11 cellular contexts compared by ENCODE assay signal in the genomic region with DNA sequence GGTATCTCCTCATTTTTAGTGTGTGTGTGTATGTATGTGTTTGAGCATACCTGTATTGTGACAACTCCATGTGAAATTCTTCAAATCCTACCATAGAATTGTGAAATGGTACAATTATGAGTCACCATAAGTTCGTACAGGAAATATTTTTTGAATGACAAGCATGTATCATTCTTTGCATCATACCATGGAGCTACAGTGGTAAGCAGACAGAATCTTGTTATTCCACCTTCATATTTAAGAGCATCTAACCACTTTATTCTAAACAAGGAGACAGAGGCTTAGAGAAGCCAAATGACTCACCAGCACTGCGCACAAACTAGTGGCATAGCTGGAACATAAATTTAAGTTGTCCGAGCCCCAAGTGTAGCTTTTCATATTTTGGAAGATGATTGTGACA. TPM values are rescaled to one million over a fixed set of nuclear protein-coding genes. Genes with fewer than 3 reads are reported as not detected.
A peak's percentile ranks its signal among the peaks of the same experiment; 100 is the strongest.
DNase-seq lines count a peak whose midpoint lies in the region; ATAC-seq, FAIRE-seq and TF ChIP-seq lines count a peak whose summit lies in the region.
"Had no signal": no experiment of that assay in that cellular context is flagged by ENCODE, and none has a peak within 500 bp of the region (broad histone marks: within the 10 kb centered on the region; RNA-seq: fewer than 3 reads in every experiment).

No MANE protein-coding gene starts in this region.

- H3K9me3 ChIP-seq in CD4-positive, CD25-positive, alpha-beta regulatory T cell (ENCODE audit: control insufficient read depth in 2 of 2, low read length in 2 of 2): no peaks in the 10 kb centered on the region
- no peaks in the 10 kb centered on the region for H3K9me3 ChIP-seq in keratinocyte (ENCODE audit: control insufficient read depth, low read depth, low read length)
- H3K9me3 ChIP-seq: tibial nerve had no signal

- no peaks in the 10 kb centered on the region for H4K20me1 ChIP-seq in keratinocyte (ENCODE audit: control insufficient read depth, extremely low read depth, insufficient read depth, low read length)

- no peak overlapping the region for H3K4me3 ChIP-seq in CD4-positive, CD25-positive, alpha-beta regulatory T cell (ENCODE audit: low read depth, low read length)
- H3K4me3 ChIP-seq in keratinocyte (ENCODE audit: control insufficient read depth in 2 of 3, extremely low read depth in 1 of 3, insufficient read depth in 2 of 3, low read depth in 1 of 3, low read length in 3 of 3): no peak overlapping the region
- H3K4me3 ChIP-seq: tibial nerve had no signal

- H3K27me3 ChIP-seq in CD4-positive, CD25-positive, alpha-beta regulatory T cell (ENCODE audit: control insufficient read depth, insufficient read depth, low read length): no peaks in the 10 kb centered on the region
- no peaks in the 10 kb centered on the region for H3K27me3 ChIP-seq in keratinocyte (ENCODE audit: control insufficient read depth, extremely low read depth, insufficient read depth, low read length)
- H3K27me3 ChIP-seq: tibial nerve had no signal

- no peak overlapping the region for H2AFZ ChIP-seq in keratinocyte (ENCODE audit: control insufficient read depth, low read length)

- H3K36me3 ChIP-seq in CD4-positive, CD25-positive, alpha-beta regulatory T cell (ENCODE audit: control insufficient read depth, insufficient read depth, low read length): no peaks in the 10 kb centered on the region
- H3K36me3 ChIP-seq in keratinocyte (ENCODE audit: control insufficient read depth in 2 of 2, extremely low read depth in 1 of 2, insufficient read depth in 2 of 2, low read length in 2 of 2): no peaks in the 10 kb centered on the region
- H3K36me3 ChIP-seq: tibial nerve had no signal

- H3K27ac ChIP-seq in CD4-positive, CD25-positive, alpha-beta regulatory T cell (ENCODE audit: insufficient read depth, low read length, poor library complexity, severe bottlenecking): no peak overlapping the region
- peak overlapping the region; percentile 75 for H3K27ac ChIP-seq in keratinocyte (ENCODE audit: control insufficient read depth, insufficient read depth, low read length)
- H3K27ac ChIP-seq: tibial nerve had no signal

- peak overlapping the region in 2 of 3 donors; percentile 29 to 65 for H3K27ac Mint-ChIP-seq in CD4-positive, CD25-positive, alpha-beta regulatory T cell
- H3K27ac Mint-ChIP-seq in activated T-helper 2 cell treated with anti-CD3 and anti-CD28 coated beads, Interferon-gamma antibody, Interleukin-2, Interleukin-4, amounts not matched to agents 10 μg/mL and 5 μg/mL and 100 μg/mL, durations not matched to agents 14 hours and 24 hours and 36 hours: peak overlapping the region; percentile 67
- H3K27ac Mint-ChIP-seq: activated CD4-positive, alpha-beta T cell treated with anti-CD3 and anti-CD28 coated beads, Interleukin-2, amount 10 ng/mL, durations not matched to agents 7 days and 5 days had no signal

- ATAC-seq in CD4-positive, CD25-positive, alpha-beta regulatory T cell (ENCODE audit: low read depth in 2 of 2): no peak
- peak; percentile 28 for ATAC-seq in HG02610 (IDR thresholded peaks at IDR 0.05; ENCODE audit: unreplicated experiment)
- ATAC-seq: left ventricle myocardium superior had no signal

- peak in 1 of 3 donors; percentile 30 for DNase-seq in CD4-positive, CD25-positive, alpha-beta regulatory T cell
- no peak for DNase-seq in activated T-helper 2 cell treated with anti-CD3 and anti-CD28 coated beads, Interferon-gamma antibody, Interleukin-2, Interleukin-4, amounts not matched to agents 10 μg/mL and 5 μg/mL and 100 μg/mL, durations not matched to agents 14 hours and 24 hours and 36 hours (ENCODE audit: low spot score)
- DNase-seq in keratinocyte (ENCODE audit: low read depth, low spot score): peak; percentile 83
- DNase-seq in T-helper 9 cell: no peak
- no peak for DNase-seq in SHP77 treated with DMSO at 0.1 percent for 48 hours (lab: John Stamatoyannopoulos, UW)
- DNase-seq in stimulated activated naive CD4-positive, alpha-beta T cell (lab: John Stamatoyannopoulos, UW): no peak
- no peak for DNase-seq in HK-2 (ENCODE audit: unreplicated experiment)
- DNase-seq: activated CD4-positive, alpha-beta T cell treated with anti-CD3 and anti-CD28 coated beads, Interleukin-2, amount 10 ng/mL, durations not matched to agents 7 days and 5 days; left ventricle myocardium superior had no signal

- peaks cover 9% of the 10 kb centered on the region for H3K4me1 ChIP-seq in CD4-positive, CD25-positive, alpha-beta regulatory T cell (ENCODE audit: control insufficient read depth, insufficient read depth, low read length, poor library complexity, severe bottlenecking)
- H3K4me1 ChIP-seq in keratinocyte (ENCODE audit: control insufficient read depth, extremely low read depth, insufficient read depth, low read length): peaks cover 37% of the 10 kb centered on the region

- intact Hi-C loops in activated T-helper 2 cell treated with anti-CD3 and anti-CD28 coated beads, Interferon-gamma antibody, Interleukin-2, Interleukin-4, amounts not matched to agents 10 μg/mL and 5 μg/mL and 100 μg/mL, durations not matched to agents 14 hours and 24 hours and 36 hours (cut with micrococcal nuclease): loop anchor here (2.0 to 5.0 kb wide), 2 partner anchors 26 to 419 kb away; a partner anchor contains a TSS

- dilution Hi-C loops in keratinocyte (cut with MboI; ENCODE audit: extremely low pct_ligation_motif_present, low sequenced_read_pairs): no loop called here

- H3K4me2 ChIP-seq in keratinocyte (ENCODE audit: control insufficient read depth, extremely low read depth, insufficient read depth, low read depth, low read length): peak overlapping the region; percentile 54

- H3K27me3 Mint-ChIP-seq in CD4-positive, CD25-positive, alpha-beta regulatory T cell: no peaks in the 10 kb centered on the region
- H3K27me3 Mint-ChIP-seq in activated T-helper 2 cell treated with anti-CD3 and anti-CD28 coated beads, Interferon-gamma antibody, Interleukin-2, Interleukin-4, amounts not matched to agents 10 μg/mL and 5 μg/mL and 100 μg/mL, durations not matched to agents 14 hours and 24 hours and 36 hours (ENCODE audit: low read depth): no peaks in the 10 kb centered on the region
- H3K27me3 Mint-ChIP-seq: activated CD4-positive, alpha-beta T cell treated with anti-CD3 and anti-CD28 coated beads, Interleukin-2, amount 10 ng/mL, durations not matched to agents 7 days and 5 days had no signal

- peak overlapping the region in 1 of 4 donors; percentile 48 for H3K4me3 Mint-ChIP-seq in CD4-positive, CD25-positive, alpha-beta regulatory T cell
- H3K4me3 Mint-ChIP-seq in activated T-helper 2 cell treated with anti-CD3 and anti-CD28 coated beads, Interferon-gamma antibody, Interleukin-2, Interleukin-4, amounts not matched to agents 10 μg/mL and 5 μg/mL and 100 μg/mL, durations not matched to agents 14 hours and 24 hours and 36 hours (ENCODE audit: low read depth): no peak overlapping the region
- H3K4me3 Mint-ChIP-seq: activated CD4-positive, alpha-beta T cell treated with anti-CD3 and anti-CD28 coated beads, Interleukin-2, amount 10 ng/mL, durations not matched to agents 7 days and 5 days had no signal

- no peaks in the 10 kb centered on the region for H3K9me3 Mint-ChIP-seq in CD4-positive, CD25-positive, alpha-beta regulatory T cell
- peaks cover under 1% of the 10 kb centered on the region for H3K9me3 Mint-ChIP-seq in activated T-helper 2 cell treated with anti-CD3 and anti-CD28 coated beads, Interferon-gamma antibody, Interleukin-2, Interleukin-4, amounts not matched to agents 10 μg/mL and 5 μg/mL and 100 μg/mL, durations not matched to agents 14 hours and 24 hours and 36 hours

- no peak for TF ChIP-seq CTCF in keratinocyte (optimal IDR thresholded peaks at IDR 0.05 in 1 of 3, IDR thresholded peaks at IDR 0.05 in 1 of 3, conservative IDR thresholded peaks at IDR 0.05 in 1 of 3; ENCODE audit: extremely low read depth in 1 of 3, insufficient read depth in 2 of 3, low read length in 3 of 3)

- FAIRE-seq in keratinocyte (lab: Jason Lieb, UNC): peak; percentile 79

- no peaks in the 10 kb centered on the region for H3K79me2 ChIP-seq in keratinocyte (ENCODE audit: control insufficient read depth, insufficient read depth, low read length)

- no peaks in the 10 kb centered on the region for H3K9me1 ChIP-seq in keratinocyte (ENCODE audit: control insufficient read depth, extremely low read depth, insufficient read depth, low read length)

- H3K36me3 Mint-ChIP-seq in CD4-positive, CD25-positive, alpha-beta regulatory T cell: no peaks in the 10 kb centered on the region
- peaks cover 11% of the 10 kb centered on the region for H3K36me3 Mint-ChIP-seq in activated T-helper 2 cell treated with anti-CD3 and anti-CD28 coated beads, Interferon-gamma antibody, Interleukin-2, Interleukin-4, amounts not matched to agents 10 μg/mL and 5 μg/mL and 100 μg/mL, durations not matched to agents 14 hours and 24 hours and 36 hours (ENCODE audit: low read depth)

- peak overlapping the region; percentile 16 for H3K9ac ChIP-seq in keratinocyte (ENCODE audit: control insufficient read depth, extremely low read depth, insufficient read depth, low read length)

- peaks cover 15 to 17% (median 17%) of the 10 kb centered on the region in 4 donors for H3K4me1 Mint-ChIP-seq in CD4-positive, CD25-positive, alpha-beta regulatory T cell
- peaks cover 61% of the 10 kb centered on the region for H3K4me1 Mint-ChIP-seq in activated T-helper 2 cell treated with anti-CD3 and anti-CD28 coated beads, Interferon-gamma antibody, Interleukin-2, Interleukin-4, amounts not matched to agents 10 μg/mL and 5 μg/mL and 100 μg/mL, durations not matched to agents 14 hours and 24 hours and 36 hours (ENCODE audit: low read depth)

RNA-seq across cellular contexts. Expression of a gene that starts 4.5 kb away (rescaled TPM):
- total RNA-seq in CD4-positive, CD25-positive, alpha-beta regulatory T cell: 81.2 TPM
- 10 to 100 TPM; 32.5 to 76.0 (median 50.3) TPM for polyA plus RNA-seq in CD4-positive, CD25-positive, alpha-beta regulatory T cell
- total RNA-seq in activated T-helper 2 cell treated with anti-CD3 and anti-CD28 coated beads, Interferon-gamma antibody, Interleukin-2, Interleukin-4, amounts not matched to agents 10 μg/mL and 5 μg/mL and 100 μg/mL, durations not matched to agents 14 hours and 24 hours and 36 hours: 10.3 and 11.9 TPM in 2 replicates
- 8.7 to 14.7 TPM (median 13.0 TPM) in 3 replicates for polyA plus RNA-seq in keratinocyte
- 12.8 TPM for polyA plus RNA-seq in keratinocyte (2011; ENCODE audit: low read depth)
- 7.6 and 9.5 TPM in 2 replicates for polyA plus RNA-seq in keratinocyte (2011; cell fraction: cytosol; rRNA removed)
- 6.6 and 8.1 TPM in 2 replicates for polyA plus RNA-seq in keratinocyte (2011; cell fraction: nucleus; rRNA removed)
- 1.4 and 14.5 TPM in 2 replicates for polyA plus RNA-seq in keratinocyte (2012; ENCODE audit: low replicate concordance)
- 1.5 to 7.6 TPM (median 4.0 TPM) in 3 replicates for polyA minus RNA-seq in keratinocyte
- polyA minus RNA-seq in keratinocyte (2011; cell fraction: cytosol; rRNA and poly(A)+ RNA removed): 15.9 TPM
- polyA minus RNA-seq in keratinocyte (2011; cell fraction: nucleus; rRNA and poly(A)+ RNA removed): 4.0 and 5.0 TPM in 2 replicates

RNA-seq across cellular contexts. Expression of a gene that starts 26.8 kb away (rescaled TPM):
- total RNA-seq in CD4-positive, CD25-positive, alpha-beta regulatory T cell: 12.6 TPM
- 10 to 100 TPM; 19.1 to 36.5 (median 28.9) TPM for polyA plus RNA-seq in CD4-positive, CD25-positive, alpha-beta regulatory T cell
- total RNA-seq in activated T-helper 2 cell treated with anti-CD3 and anti-CD28 coated beads, Interferon-gamma antibody, Interleukin-2, Interleukin-4, amounts not matched to agents 10 μg/mL and 5 μg/mL and 100 μg/mL, durations not matched to agents 14 hours and 24 hours and 36 hours: 18.0 and 18.8 TPM in 2 replicates
- polyA plus RNA-seq in keratinocyte: 38.5 to 43.2 TPM (median 39.6 TPM) in 3 replicates
- polyA plus RNA-seq in keratinocyte (2011; ENCODE audit: low read depth): 64.8 TPM
- polyA plus RNA-seq in keratinocyte (2011; cell fraction: cytosol; rRNA removed): 22.0 and 31.9 TPM in 2 replicates
- 13.3 and 14.5 TPM in 2 replicates for polyA plus RNA-seq in keratinocyte (2011; cell fraction: nucleus; rRNA removed)
- polyA plus RNA-seq in keratinocyte (2012; ENCODE audit: low replicate concordance): 16.7 and 33.0 TPM in 2 replicates
- polyA minus RNA-seq in keratinocyte: 19.0 to 25.1 TPM (median 21.8 TPM) in 3 replicates
- 28.0 TPM for polyA minus RNA-seq in keratinocyte (2011; cell fraction: cytosol; rRNA and poly(A)+ RNA removed)
- polyA minus RNA-seq in keratinocyte (2011; cell fraction: nucleus; rRNA and poly(A)+ RNA removed): 5.3 and 8.4 TPM in 2 replicates
